In the genomic region with DNA sequence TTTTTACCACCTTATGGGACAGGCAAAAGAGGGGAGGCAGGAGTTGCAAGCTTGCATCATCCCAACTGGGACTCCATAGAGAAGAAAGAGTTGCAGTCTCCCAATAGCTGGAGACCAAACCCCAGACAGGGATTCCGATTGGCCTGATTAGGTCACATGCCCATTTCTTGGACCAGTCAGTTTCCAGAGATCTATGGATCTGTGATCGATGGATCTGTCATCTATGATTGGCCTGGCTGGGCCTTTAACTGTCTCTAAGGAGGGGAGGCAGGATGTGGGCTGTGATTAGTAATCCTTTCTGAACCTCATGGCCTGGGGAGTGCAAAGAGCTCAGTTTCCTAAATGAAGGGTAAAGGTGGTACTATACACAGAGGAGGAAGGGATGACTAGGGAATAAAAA, we compare ENCODE assay signal across 14 cellular contexts.
"Had no signal": no experiment of that assay in that cellular context is flagged by ENCODE, and none has a peak within 500 bp of the region (broad histone marks: within the 10 kb centered on the region; RNA-seq: fewer than 3 reads in every experiment).

No MANE protein-coding gene starts in this region.

- DNase-seq: activated CD4-positive, alpha-beta T cell treated with anti-CD3 and anti-CD28 coated beads, Interleukin-2, amount 50 U/mL, for 4 hours; activated CD4-positive, CD25-positive, alpha-beta regulatory T cell; activated CD8-positive, alpha-beta memory T cell treated with anti-CD3 and anti-CD28 coated beads, Interleukin-2, amount 10 ng/mL, durations not matched to agents 7 days and 5 days; dermis blood vessel endothelial cell; effector memory CD8-positive, alpha-beta T cell; immature natural killer cell; mesendoderm; occipital lobe; right cardiac atrium; stimulated activated CD4-positive, alpha-beta T cell treated with anti-CD3 and anti-CD28 coated beads, Interleukin-4, amount 100 ng/mL, for 24 hours; stimulated activated naive CD4-positive, alpha-beta T cell treated with Interleukin-2 at 50 U/mL for 16 hours had no signal

- H3K4me3 Mint-ChIP-seq: activated CD8-positive, alpha-beta memory T cell treated with anti-CD3 and anti-CD28 coated beads, Interleukin-2, amount 10 ng/mL, durations not matched to agents 7 days and 5 days; effector memory CD8-positive, alpha-beta T cell; immature natural killer cell; nephron; T-helper 2 cell treated with Interferon-gamma antibody and Interleukin-4, amounts not matched to agents 5 μg/mL and 100 μg/mL, for 36 hours; type B pancreatic cell had no signal

- H3K27me3 Mint-ChIP-seq: activated CD8-positive, alpha-beta memory T cell treated with anti-CD3 and anti-CD28 coated beads, Interleukin-2, amount 10 ng/mL, durations not matched to agents 7 days and 5 days had no signal

- ATAC-seq: activated CD8-positive, alpha-beta memory T cell treated with anti-CD3 and anti-CD28 coated beads, Interleukin-2, amount 10 ng/mL, durations not matched to agents 7 days and 5 days; effector memory CD8-positive, alpha-beta T cell; right cardiac atrium had no signal

- H3K36me3 Mint-ChIP-seq: activated CD8-positive, alpha-beta memory T cell treated with anti-CD3 and anti-CD28 coated beads, Interleukin-2, amount 10 ng/mL, durations not matched to agents 7 days and 5 days; immature natural killer cell; type B pancreatic cell had no signal

- H3K4me1 Mint-ChIP-seq: immature natural killer cell, nephron had no signal

- H3K27ac Mint-ChIP-seq: activated CD8-positive, alpha-beta memory T cell treated with anti-CD3 and anti-CD28 coated beads, Interleukin-2, amount 10 ng/mL, durations not matched to agents 7 days and 5 days; immature natural killer cell; nephron; T-helper 2 cell treated with Interferon-gamma antibody and Interleukin-4, amounts not matched to agents 5 μg/mL and 100 μg/mL, for 36 hours; type B pancreatic cell had no signal

- H3K9me3 Mint-ChIP-seq: effector memory CD8-positive, alpha-beta T cell; nephron; T-helper 2 cell treated with Interferon-gamma antibody and Interleukin-4, amounts not matched to agents 5 μg/mL and 100 μg/mL, for 36 hours; type B pancreatic cell had no signal
